ENCODE assay signal across 3 cellular contexts in the genomic region with DNA sequence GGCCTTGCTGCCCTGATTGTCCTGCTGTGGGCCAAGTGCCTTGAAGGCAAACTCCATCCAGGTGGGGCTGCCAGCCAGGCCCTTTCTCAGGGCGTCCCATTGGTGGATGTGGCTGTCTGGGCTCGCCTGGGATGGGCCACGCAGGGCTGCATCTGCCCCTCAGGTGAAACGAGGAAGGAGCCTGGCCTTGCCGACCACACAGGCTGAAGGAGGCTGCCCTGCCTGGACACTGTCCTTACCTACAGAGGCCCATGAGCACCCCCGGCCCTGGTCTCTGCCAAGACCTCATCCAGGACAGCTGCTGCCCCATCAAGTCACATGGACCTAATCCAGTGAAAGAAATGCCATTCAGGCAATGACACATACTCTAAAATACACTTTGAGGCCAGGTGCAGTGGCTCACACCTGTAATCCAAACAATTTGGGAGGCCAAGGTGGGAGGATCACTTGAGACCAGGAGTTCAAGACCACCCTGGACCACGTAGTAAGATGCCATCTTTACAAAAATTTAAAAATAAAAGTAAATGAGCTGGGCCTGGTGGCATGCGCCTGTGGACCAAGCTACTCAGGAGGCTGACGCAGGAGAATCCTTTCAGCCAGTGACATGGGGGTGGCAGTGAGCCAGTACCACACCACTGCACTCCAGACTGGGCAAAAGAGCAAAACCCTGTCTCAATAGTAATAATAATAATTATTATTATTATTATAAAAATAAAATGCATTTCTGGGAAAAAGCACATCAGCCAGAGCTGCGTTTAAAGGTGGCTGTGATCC.
A peak's percentile ranks its signal among the peaks of the same experiment; 100 is the strongest.
TF ChIP-seq lines count a peak whose summit lies in the region.

No MANE protein-coding gene starts in this region.

TF ChIP-seq in HEK293, 187 proteins besides CTCF, POLR2A, EP300 and RAD21:
- TF ChIP-seq, protein P1, sequence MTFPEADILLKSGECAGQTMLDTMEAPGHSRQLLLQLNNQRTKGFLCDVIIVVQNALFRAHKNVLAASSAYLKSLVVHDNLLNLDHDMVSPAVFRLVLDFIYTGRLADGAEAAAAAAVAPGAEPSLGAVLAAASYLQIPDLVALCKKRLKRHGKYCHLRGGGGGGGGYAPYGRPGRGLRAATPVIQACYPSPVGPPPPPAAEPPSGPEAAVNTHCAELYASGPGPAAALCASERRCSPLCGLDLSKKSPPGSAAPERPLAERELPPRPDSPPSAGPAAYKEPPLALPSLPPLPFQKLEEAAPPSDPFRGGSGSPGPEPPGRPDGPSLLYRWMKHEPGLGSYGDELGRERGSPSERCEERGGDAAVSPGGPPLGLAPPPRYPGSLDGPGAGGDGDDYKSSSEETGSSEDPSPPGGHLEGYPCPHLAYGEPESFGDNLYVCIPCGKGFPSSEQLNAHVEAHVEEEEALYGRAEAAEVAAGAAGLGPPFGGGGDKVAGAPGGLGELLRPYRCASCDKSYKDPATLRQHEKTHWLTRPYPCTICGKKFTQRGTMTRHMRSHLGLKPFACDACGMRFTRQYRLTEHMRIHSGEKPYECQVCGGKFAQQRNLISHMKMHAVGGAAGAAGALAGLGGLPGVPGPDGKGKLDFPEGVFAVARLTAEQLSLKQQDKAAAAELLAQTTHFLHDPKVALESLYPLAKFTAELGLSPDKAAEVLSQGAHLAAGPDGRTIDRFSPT (tag by site-specific recombination; IDR thresholded peaks at IDR 0.05) = 0 out of 2 replicates have a peak, but pooled peaks have one; percentile 49
- TF ChIP-seq, protein P2, sequence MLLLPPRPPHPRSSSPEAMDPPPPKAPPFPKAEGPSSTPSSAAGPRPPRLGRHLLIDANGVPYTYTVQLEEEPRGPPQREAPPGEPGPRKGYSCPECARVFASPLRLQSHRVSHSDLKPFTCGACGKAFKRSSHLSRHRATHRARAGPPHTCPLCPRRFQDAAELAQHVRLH (tag by site-specific recombination; IDR thresholded peaks at IDR 0.05) = no peak

TF ChIP-seq in WTC11, 78 proteins besides CTCF, POLR2A, EP300 and RAD21:
- TF ChIP-seq, protein P3, sequence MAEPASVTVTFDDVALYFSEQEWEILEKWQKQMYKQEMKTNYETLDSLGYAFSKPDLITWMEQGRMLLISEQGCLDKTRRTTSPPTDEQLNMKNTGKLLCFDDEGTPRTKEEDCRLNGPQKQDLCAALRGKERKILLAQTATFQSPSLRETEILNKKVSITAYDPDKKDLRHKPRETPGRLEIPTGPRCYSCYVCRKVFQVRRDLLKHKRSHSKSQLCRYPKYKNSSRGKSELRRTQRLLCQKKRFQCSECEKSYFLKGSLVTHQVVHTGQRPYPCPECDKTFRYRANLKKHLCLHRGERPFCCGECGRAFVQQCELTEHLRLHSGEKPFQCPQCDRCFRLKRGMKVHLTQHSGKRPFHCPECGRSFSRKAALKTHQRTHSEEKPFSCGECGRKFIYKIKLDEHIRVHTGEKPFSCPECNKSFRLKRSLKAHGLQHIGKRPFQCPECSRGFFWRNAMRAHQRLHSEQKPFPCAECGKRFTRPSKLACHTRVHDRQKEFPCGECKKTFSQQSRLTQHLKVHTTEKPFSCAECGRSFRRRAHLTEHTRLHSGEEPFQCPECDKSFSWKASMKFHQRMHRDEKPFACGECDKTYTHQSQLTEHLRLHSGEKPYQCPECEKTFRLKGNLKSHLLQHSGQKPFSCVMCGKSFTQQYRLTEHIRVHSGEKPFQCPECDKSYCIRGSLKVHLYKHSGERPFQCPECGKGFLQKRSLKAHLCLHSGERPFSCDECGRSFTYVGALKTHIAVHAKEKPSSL (CRISPR knock-in tag; conservative IDR thresholded peaks at IDR 0.05) = no peak
- TF ChIP-seq MXD4 (CRISPR knock-in tag; IDR thresholded peaks at IDR 0.05; ENCODE audit: borderline replicate concordance) (no peak), ZBTB21 (CRISPR knock-in tag; IDR thresholded peaks at IDR 0.05; ENCODE audit: borderline replicate concordance) (no peak), ZNF396 (CRISPR knock-in tag; IDR thresholded peaks at IDR 0.05; ENCODE audit: borderline replicate concordance) (no peak), FOXJ3 (CRISPR knock-in tag; IDR thresholded peaks at IDR 0.05; ENCODE audit: borderline replicate concordance) (no peak), ELF4 (CRISPR knock-in tag; IDR thresholded peaks at IDR 0.05; ENCODE audit: low read depth) (no peak), EMX1 (CRISPR knock-in tag; IDR thresholded peaks at IDR 0.05) (no peak), OVOL2 (CRISPR knock-in tag; IDR thresholded peaks at IDR 0.05; ENCODE audit: borderline replicate concordance) (no peak), ZNF317 (CRISPR knock-in tag; IDR thresholded peaks at IDR 0.05; ENCODE audit: borderline replicate concordance, low read depth) (no peak)
- TF ChIP-seq, protein P4, sequence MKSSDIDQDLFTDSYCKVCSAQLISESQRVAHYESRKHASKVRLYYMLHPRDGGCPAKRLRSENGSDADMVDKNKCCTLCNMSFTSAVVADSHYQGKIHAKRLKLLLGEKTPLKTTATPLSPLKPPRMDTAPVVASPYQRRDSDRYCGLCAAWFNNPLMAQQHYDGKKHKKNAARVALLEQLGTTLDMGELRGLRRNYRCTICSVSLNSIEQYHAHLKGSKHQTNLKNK (CRISPR knock-in tag; IDR thresholded peaks at IDR 0.05) = no peak
- TF ChIP-seq, protein P5, sequence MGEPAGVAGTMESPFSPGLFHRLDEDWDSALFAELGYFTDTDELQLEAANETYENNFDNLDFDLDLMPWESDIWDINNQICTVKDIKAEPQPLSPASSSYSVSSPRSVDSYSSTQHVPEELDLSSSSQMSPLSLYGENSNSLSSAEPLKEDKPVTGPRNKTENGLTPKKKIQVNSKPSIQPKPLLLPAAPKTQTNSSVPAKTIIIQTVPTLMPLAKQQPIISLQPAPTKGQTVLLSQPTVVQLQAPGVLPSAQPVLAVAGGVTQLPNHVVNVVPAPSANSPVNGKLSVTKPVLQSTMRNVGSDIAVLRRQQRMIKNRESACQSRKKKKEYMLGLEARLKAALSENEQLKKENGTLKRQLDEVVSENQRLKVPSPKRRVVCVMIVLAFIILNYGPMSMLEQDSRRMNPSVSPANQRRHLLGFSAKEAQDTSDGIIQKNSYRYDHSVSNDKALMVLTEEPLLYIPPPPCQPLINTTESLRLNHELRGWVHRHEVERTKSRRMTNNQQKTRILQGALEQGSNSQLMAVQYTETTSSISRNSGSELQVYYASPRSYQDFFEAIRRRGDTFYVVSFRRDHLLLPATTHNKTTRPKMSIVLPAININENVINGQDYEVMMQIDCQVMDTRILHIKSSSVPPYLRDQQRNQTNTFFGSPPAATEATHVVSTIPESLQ (CRISPR knock-in tag; IDR thresholded peaks at IDR 0.05) = no peak
- TF ChIP-seq, protein P6, sequence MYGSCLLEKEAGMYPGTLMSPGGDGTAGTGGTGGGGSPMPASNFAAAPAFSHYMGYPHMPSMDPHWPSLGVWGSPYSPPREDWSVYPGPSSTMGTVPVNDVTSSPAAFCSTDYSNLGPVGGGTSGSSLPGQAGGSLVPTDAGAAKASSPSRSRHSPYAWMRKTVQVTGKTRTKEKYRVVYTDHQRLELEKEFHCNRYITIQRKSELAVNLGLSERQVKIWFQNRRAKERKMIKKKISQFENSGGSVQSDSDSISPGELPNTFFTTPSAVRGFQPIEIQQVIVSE (CRISPR knock-in tag; IDR thresholded peaks at IDR 0.05; ENCODE audit: borderline replicate concordance) = no peak
- TF ChIP-seq, protein P7, sequence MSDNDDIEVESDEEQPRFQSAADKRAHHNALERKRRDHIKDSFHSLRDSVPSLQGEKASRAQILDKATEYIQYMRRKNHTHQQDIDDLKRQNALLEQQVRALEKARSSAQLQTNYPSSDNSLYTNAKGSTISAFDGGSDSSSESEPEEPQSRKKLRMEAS (CRISPR knock-in tag; IDR thresholded peaks at IDR 0.05) = no peak
- TF ChIP-seq, protein P8, sequence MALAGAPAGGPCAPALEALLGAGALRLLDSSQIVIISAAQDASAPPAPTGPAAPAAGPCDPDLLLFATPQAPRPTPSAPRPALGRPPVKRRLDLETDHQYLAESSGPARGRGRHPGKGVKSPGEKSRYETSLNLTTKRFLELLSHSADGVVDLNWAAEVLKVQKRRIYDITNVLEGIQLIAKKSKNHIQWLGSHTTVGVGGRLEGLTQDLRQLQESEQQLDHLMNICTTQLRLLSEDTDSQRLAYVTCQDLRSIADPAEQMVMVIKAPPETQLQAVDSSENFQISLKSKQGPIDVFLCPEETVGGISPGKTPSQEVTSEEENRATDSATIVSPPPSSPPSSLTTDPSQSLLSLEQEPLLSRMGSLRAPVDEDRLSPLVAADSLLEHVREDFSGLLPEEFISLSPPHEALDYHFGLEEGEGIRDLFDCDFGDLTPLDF (CRISPR knock-in tag; IDR thresholded peaks at IDR 0.05) = no peak

TF ChIP-seq in HepG2, 621 proteins besides CTCF, POLR2A, EP300 and RAD21:
- TF ChIP-seq, protein P9, sequence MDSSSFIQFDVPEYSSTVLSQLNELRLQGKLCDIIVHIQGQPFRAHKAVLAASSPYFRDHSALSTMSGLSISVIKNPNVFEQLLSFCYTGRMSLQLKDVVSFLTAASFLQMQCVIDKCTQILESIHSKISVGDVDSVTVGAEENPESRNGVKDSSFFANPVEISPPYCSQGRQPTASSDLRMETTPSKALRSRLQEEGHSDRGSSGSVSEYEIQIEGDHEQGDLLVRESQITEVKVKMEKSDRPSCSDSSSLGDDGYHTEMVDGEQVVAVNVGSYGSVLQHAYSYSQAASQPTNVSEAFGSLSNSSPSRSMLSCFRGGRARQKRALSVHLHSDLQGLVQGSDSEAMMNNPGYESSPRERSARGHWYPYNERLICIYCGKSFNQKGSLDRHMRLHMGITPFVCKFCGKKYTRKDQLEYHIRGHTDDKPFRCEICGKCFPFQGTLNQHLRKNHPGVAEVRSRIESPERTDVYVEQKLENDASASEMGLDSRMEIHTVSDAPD (CRISPR knock-in tag; IDR thresholded peaks at IDR 0.05) = no peak
- no peak for TF ChIP-seq KLF9 (CRISPR knock-in tag; IDR thresholded peaks at IDR 0.05; ENCODE audit: low read depth)
- no peak for TF ChIP-seq ZBTB42 (CRISPR knock-in tag; IDR thresholded peaks at IDR 0.05)
- no peak for TF ChIP-seq ZSCAN31 (CRISPR knock-in tag; IDR thresholded peaks at IDR 0.05; ENCODE audit: low read depth)
- TF ChIP-seq, protein P10, sequence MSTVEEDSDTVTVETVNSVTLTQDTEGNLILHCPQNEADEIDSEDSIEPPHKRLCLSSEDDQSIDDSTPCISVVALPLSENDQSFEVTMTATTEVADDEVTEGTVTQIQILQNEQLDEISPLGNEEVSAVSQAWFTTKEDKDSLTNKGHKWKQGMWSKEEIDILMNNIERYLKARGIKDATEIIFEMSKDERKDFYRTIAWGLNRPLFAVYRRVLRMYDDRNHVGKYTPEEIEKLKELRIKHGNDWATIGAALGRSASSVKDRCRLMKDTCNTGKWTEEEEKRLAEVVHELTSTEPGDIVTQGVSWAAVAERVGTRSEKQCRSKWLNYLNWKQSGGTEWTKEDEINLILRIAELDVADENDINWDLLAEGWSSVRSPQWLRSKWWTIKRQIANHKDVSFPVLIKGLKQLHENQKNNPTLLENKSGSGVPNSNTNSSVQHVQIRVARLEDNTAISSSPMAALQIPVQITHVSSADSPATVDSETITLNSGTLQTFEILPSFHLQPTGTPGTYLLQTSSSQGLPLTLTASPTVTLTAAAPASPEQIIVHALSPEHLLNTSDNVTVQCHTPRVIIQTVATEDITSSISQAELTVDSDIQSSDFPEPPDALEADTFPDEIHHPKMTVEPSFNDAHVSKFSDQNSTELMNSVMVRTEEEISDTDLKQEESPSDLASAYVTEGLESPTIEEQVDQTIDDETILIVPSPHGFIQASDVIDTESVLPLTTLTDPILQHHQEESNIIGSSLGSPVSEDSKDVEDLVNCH (CRISPR knock-in tag; IDR thresholded peaks at IDR 0.05) = no peak
- TF ChIP-seq SOX13 (IDR thresholded peaks at IDR 0.05) = no peak
- no peak for TF ChIP-seq SOX13 (CRISPR knock-in tag; conservative IDR thresholded peaks at IDR 0.05 in 1 of 2, IDR thresholded peaks at IDR 0.05 in 1 of 2)
- TF ChIP-seq PAF1 (CRISPR knock-in tag; IDR thresholded peaks at IDR 0.05) = no peak
